20 cellular contexts compared by ENCODE assay signal in the genomic region with DNA sequence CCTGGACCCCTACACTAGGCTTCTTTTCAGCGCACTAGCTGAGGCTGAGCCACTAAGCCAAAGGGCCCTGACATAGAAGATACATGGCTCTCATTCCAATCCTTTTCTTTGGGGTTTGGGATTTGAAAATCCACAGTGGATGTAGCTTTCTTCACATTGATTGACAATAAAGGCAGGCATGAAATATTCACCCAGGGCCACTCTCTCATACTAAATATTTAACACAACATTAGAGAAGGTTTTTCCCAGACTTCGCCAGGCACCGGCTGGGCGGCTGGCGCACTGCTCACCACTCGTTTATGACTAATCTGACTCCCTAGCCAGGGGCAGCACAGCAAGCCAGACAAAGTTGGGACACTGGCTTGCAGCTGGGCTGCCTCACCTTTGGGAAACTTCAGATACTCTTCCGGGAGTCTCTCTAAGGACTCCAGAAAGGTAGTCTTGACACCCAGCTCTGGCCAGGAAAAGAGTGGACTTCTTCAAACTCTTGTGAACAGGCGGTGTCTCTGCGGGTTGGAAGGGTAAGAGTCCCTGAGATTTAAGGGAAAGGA. TPM values are rescaled to one million over a fixed set of nuclear protein-coding genes. Genes with fewer than 3 reads are reported as not detected.
DNase-seq lines count a peak whose midpoint lies in the region; ATAC-seq, FAIRE-seq and TF ChIP-seq lines count a peak whose summit lies in the region.
"Had no signal": no experiment of that assay in that cellular context is flagged by ENCODE, and none has a peak within 500 bp of the region (broad histone marks: within the 10 kb centered on the region; RNA-seq: fewer than 3 reads in every experiment).

No MANE protein-coding gene starts in this region.

- peaks cover 6% of the 10 kb centered on the region for H3K9me3 Mint-ChIP-seq in activated T-cell treated with anti-CD3 and anti-CD28 coated beads, Interleukin-2, amount 50 U/mL, for 4 hours
- H3K9me3 Mint-ChIP-seq: activated T-cell treated with anti-CD3 and anti-CD28 coated beads, Interleukin-2, amount 50 U/mL, for 24 hours had no signal

- FAIRE-seq in RCC 7860 (lab: Jason Lieb, UNC) = no peak
- FAIRE-seq: endometrium had no signal

- no peaks in the 10 kb centered on the region for H3K9me3 ChIP-seq in SK-N-SH
- H3K9me3 ChIP-seq in PC-3 (ENCODE audit: low read length) = no peaks in the 10 kb centered on the region
- H3K9me3 ChIP-seq in skeletal muscle satellite cell (replicated peaks; ENCODE audit: low read length) = no peaks in the 10 kb centered on the region

- H3K27ac ChIP-seq in SK-N-SH (ENCODE audit: low read depth in 2 of 2, low read length in 1 of 2) (no peak overlapping the region), PC-3 (ENCODE audit: low read length) (no peak overlapping the region)
- H3K27ac ChIP-seq: 22Rv1 had no signal

- 0 out of 2 replicates have a peak, but pooled peaks cover 2% of the 10 kb centered on the region for H4K20me1 ChIP-seq in SK-N-SH (ENCODE audit: insufficient read depth)
- no peaks in the 10 kb centered on the region for H4K20me1 ChIP-seq in PC-3 (ENCODE audit: low read length)

- peaks cover 3% of the 10 kb centered on the region for H3F3A ChIP-seq in SK-N-SH (replicated peaks; ENCODE audit: insufficient read depth)
- no peaks in the 10 kb centered on the region for H3F3A ChIP-seq in PC-3 (ENCODE audit: low read length, unreplicated experiment)

- TF ChIP-seq RAD21 in SK-N-SH (IDR thresholded peaks at IDR 0.05; ENCODE audit: low read length) = no peak

- H2AFZ ChIP-seq in SK-N-SH (ENCODE audit: low read depth) (no peak overlapping the region), PC-3 (ENCODE audit: low read length) (peak overlapping the region; percentile 41; the same call in 1 of the 2 replicates)

- ATAC-seq in SK-N-SH treated with all-trans-retinoic acid at 6 μM for 48 hours = peak; percentile 13; the same call in 1 of the 3 replicates
- ATAC-seq in PC-3 = peak; percentile 84
- no peak for ATAC-seq in activated T-cell treated with anti-CD3 and anti-CD28 coated beads, Interleukin-2, amount 50 U/mL, for 4 hours
- ATAC-seq: CD8-positive, alpha-beta T cell; Right ventricle myocardium inferior had no signal

- peaks cover 17% of the 10 kb centered on the region for H3K4me1 Mint-ChIP-seq in activated T-cell treated with anti-CD3 and anti-CD28 coated beads, Interleukin-2, amount 50 U/mL, for 4 hours (ENCODE audit: low read depth)

- no peak overlapping the region for H3K4me3 Mint-ChIP-seq in activated T-cell treated with anti-CD3 and anti-CD28 coated beads, Interleukin-2, amount 50 U/mL, for 4 hours

- DNase-seq in SK-N-SH = no peak
- DNase-seq in PC-3 = peak; percentile 80
- no peak for DNase-seq in fibroblast of villous mesenchyme (ENCODE audit: low read depth)
- no peak for DNase-seq in RCC 7860 (ENCODE audit: low spot score)
- no peak for DNase-seq in activated T-cell treated with anti-CD3 and anti-CD28 coated beads, Interleukin-2, amount 50 U/mL, for 4 hours
- no peak for DNase-seq in SHP77 treated with DMSO at 0.1 percent for 48 hours (lab: John Stamatoyannopoulos, UW)
- DNase-seq: activated CD4-positive, alpha-beta T cell treated with anti-CD3 and anti-CD28 coated beads, Interleukin-2, amount 50 U/mL, for 1 hour; activated T-cell treated with anti-CD3 and anti-CD28 coated beads, Interleukin-2, amount 50 U/mL, for 24 hours; CD8-positive, alpha-beta T cell; NCI-H2029; NCI-H748 treated with DMSO at 0.1 percent for 48 hours had no signal

- no peaks in the 10 kb centered on the region for H3K36me3 Mint-ChIP-seq in activated T-cell treated with anti-CD3 and anti-CD28 coated beads, Interleukin-2, amount 50 U/mL, for 4 hours (ENCODE audit: insufficient read depth)
- H3K36me3 Mint-ChIP-seq: CD8-positive, alpha-beta T cell had no signal

- no peak overlapping the region for H3K4me3 ChIP-seq in SK-N-SH (ENCODE audit: low read depth in 2 of 2, low read length in 1 of 2)
- H3K4me3 ChIP-seq in PC-3 (ENCODE audit: low read length) = 0 out of 2 replicates have a peak overlapping the region, but pooled peaks have one; percentile 1
- H3K4me3 ChIP-seq in fibroblast of villous mesenchyme (ENCODE audit: low read depth, low read length) = peak overlapping the region; percentile 61
- peak overlapping the region; percentile 94 for H3K4me3 ChIP-seq in skeletal muscle satellite cell (ENCODE audit: low read length)

- POLR2A ChIA-PET in SK-N-SH (lab: Yijun Ruan, JAX) = no interaction called here
- POLR2A ChIA-PET in PC-3 (lab: Charles Lee; ENCODE audit: unreplicated experiment) = no interaction called here

- H3K9me2 ChIP-seq in SK-N-SH = no peaks in the 10 kb centered on the region
- H3K9me2 ChIP-seq in PC-3 (replicated peaks; ENCODE audit: low read length) = no peaks in the 10 kb centered on the region

- H3K4me1 ChIP-seq in SK-N-SH (ENCODE audit: control insufficient read depth in 1 of 2, insufficient read depth in 2 of 2, low read depth in 1 of 2, low read length in 1 of 2) = peaks cover 0 to 2% of the 10 kb centered on the region in 2 experiments; a peak in 1 of 4 replicates
- H3K4me1 ChIP-seq in PC-3 (ENCODE audit: insufficient read depth, low read length) = peaks cover 15% of the 10 kb centered on the region
- H3K4me1 ChIP-seq in skeletal muscle satellite cell (ENCODE audit: control insufficient read depth, insufficient read depth, low read length) = peaks cover 50% of the 10 kb centered on the region

- no peak overlapping the region for H3K9ac ChIP-seq in SK-N-SH
- no peak overlapping the region for H3K9ac ChIP-seq in PC-3 (ENCODE audit: low read length)
- peak overlapping the region; percentile 95 for H3K9ac ChIP-seq in skeletal muscle satellite cell (ENCODE audit: low read depth, low read length)

- intact Hi-C loops in PC-3 (cut with micrococcal nuclease) = no loop called here

- H3K27me3 Mint-ChIP-seq in activated T-cell treated with anti-CD3 and anti-CD28 coated beads, Interleukin-2, amount 50 U/mL, for 4 hours (ENCODE audit: low read depth) = peaks cover 92% of the 10 kb centered on the region

- no peak overlapping the region for H3K4me2 ChIP-seq in SK-N-SH
- peak overlapping the region; percentile 95 for H3K4me2 ChIP-seq in PC-3 (ENCODE audit: low read length)
- H3K4me2 ChIP-seq in skeletal muscle satellite cell (ENCODE audit: low read length) = peak overlapping the region; percentile 99

- BruUV-seq in PC-3 (replicated peaks; lab: Mats Ljungman, UMichigan) = no TSS peak

- CTCF ChIA-PET in SK-N-SH (lab: Yijun Ruan, JAX) = interaction anchor here (1.0 to 12.7 kb wide), 5 partner anchors 11 to 229 kb away, joined by 3 to 134 read pairs (median 5); a partner anchor contains a TSS
- CTCF ChIA-PET in PC-3 (lab: Charles Lee) = no interaction called here

- H3K79me2 ChIP-seq in SK-N-SH (ENCODE audit: insufficient read depth) (no peaks in the 10 kb centered on the region), PC-3 (ENCODE audit: low read length) (no peaks in the 10 kb centered on the region)

- 33% methylated on average over 9 of the region's 9 CpGs for WGBS in SK-N-SH (ENCODE audit: low lambda C conversion rate)

- peaks cover 100% of the 10 kb centered on the region for H3K27me3 ChIP-seq in SK-N-SH (ENCODE audit: insufficient read depth)
- H3K27me3 ChIP-seq in PC-3 (ENCODE audit: low read length) = no peaks in the 10 kb centered on the region
- H3K27me3 ChIP-seq in skeletal muscle satellite cell (ENCODE audit: control insufficient read depth, insufficient read depth, low read length) = no peaks in the 10 kb centered on the region

- no peak for TF ChIP-seq CTCF in SK-N-SH (IDR thresholded peaks at IDR 0.05)
- TF ChIP-seq CTCF in PC-3 (conservative IDR thresholded peaks at IDR 0.05; ENCODE audit: low read depth, low read length) = no peak
- no peak for TF ChIP-seq CTCF in fibroblast of villous mesenchyme (IDR thresholded peaks at IDR 0.05; ENCODE audit: insufficient read depth, low read depth, low read length)

- TF ChIP-seq EP300 in SK-N-SH (IDR thresholded peaks at IDR 0.05; ENCODE audit: borderline replicate concordance in 1 of 2, low read depth in 1 of 2, low read length in 1 of 2) = no peak

- H3K36me3 ChIP-seq in SK-N-SH (replicated peaks in 1 of 2; ENCODE audit: control insufficient read depth in 1 of 2, insufficient read depth in 2 of 2, low read length in 1 of 2) (no peaks in the 10 kb centered on the region), PC-3 (ENCODE audit: low read depth, low read length) (no peaks in the 10 kb centered on the region), skeletal muscle satellite cell (ENCODE audit: insufficient read depth, low read length) (peaks cover 10% of the 10 kb centered on the region)

RNA-seq across cellular contexts. Expression of a gene that starts 0.7 kb away (rescaled TPM):
- polyA plus RNA-seq in SK-N-SH (2012; rRNA removed) = not detected in 2 replicates
- not detected in 2 replicates for polyA plus RNA-seq in SK-N-SH (2012; cell fraction: cytosol; rRNA removed)
- polyA plus RNA-seq in SK-N-SH (2012; cell fraction: nucleus; rRNA removed) = not detected in 2 replicates
- 0.84 and 1.2 TPM in 2 replicates for total RNA-seq in PC-3 (2014; rRNA removed)
- 0.86 and 2.9 TPM in 2 replicates for total RNA-seq in fibroblast of villous mesenchyme
- total RNA-seq in skeletal muscle satellite cell (2012; rRNA removed) = under 0.01 and 0.22 TPM in 2 replicates
- not detected for total RNA-seq in activated T-cell treated with anti-CD3 and anti-CD28 coated beads, Interleukin-2, amount 50 U/mL, for 4 hours
- total RNA-seq: CD8-positive, alpha-beta T cell; cerebellum; mononuclear cell; Right ventricle myocardium inferior had no signal
- polyA plus RNA-seq: adipose tissue had no signal

RNA-seq across cellular contexts. Expression of a gene that starts 2.5 kb away (rescaled TPM):
- polyA plus RNA-seq in SK-N-SH (2012; rRNA removed) = not detected in 2 replicates
- polyA plus RNA-seq in SK-N-SH (2012; cell fraction: cytosol; rRNA removed) = 0.01 TPM in 2 replicates
- not detected in 2 replicates for polyA plus RNA-seq in SK-N-SH (2012; cell fraction: nucleus; rRNA removed)
- total RNA-seq in PC-3 (2014; rRNA removed) (3.5 and 4.3 TPM in 2 replicates), fibroblast of villous mesenchyme (0.86 and 3.2 TPM in 2 replicates)
- total RNA-seq in skeletal muscle satellite cell (2012; rRNA removed) = 0.22 and 0.25 TPM in 2 replicates
- not detected for total RNA-seq in activated T-cell treated with anti-CD3 and anti-CD28 coated beads, Interleukin-2, amount 50 U/mL, for 4 hours
- total RNA-seq: CD8-positive, alpha-beta T cell; cerebellum; mononuclear cell; Right ventricle myocardium inferior had no signal
- polyA plus RNA-seq: adipose tissue had no signal

RNA-seq across cellular contexts. Expression of a gene that starts 12.7 kb away (rescaled TPM):
- 0.03 and 0.08 TPM in 2 replicates for polyA plus RNA-seq in SK-N-SH (2012; rRNA removed)
- 0.04 TPM in 2 replicates for polyA plus RNA-seq in SK-N-SH (2012; cell fraction: cytosol; rRNA removed)
- not detected in 2 replicates for polyA plus RNA-seq in SK-N-SH (2012; cell fraction: nucleus; rRNA removed)
- total RNA-seq in PC-3 (2014; rRNA removed) (0.69 and 2.9 TPM in 2 replicates), fibroblast of villous mesenchyme (0.43 and 5.2 TPM in 2 replicates)
- 1.8 and 3.7 TPM in 2 replicates for total RNA-seq in skeletal muscle satellite cell (2012; rRNA removed)
- not detected for total RNA-seq in activated T-cell treated with anti-CD3 and anti-CD28 coated beads, Interleukin-2, amount 50 U/mL, for 4 hours
- total RNA-seq: CD8-positive, alpha-beta T cell; cerebellum; mononuclear cell; Right ventricle myocardium inferior had no signal

RNA-seq across cellular contexts. Expression of a gene that starts 17.5 kb away (rescaled TPM):
- not detected in 2 replicates for polyA plus RNA-seq in SK-N-SH (2012; rRNA removed)
- polyA plus RNA-seq in SK-N-SH (2012; cell fraction: cytosol; rRNA removed) = not detected in 2 replicates
- polyA plus RNA-seq in SK-N-SH (2012; cell fraction: nucleus; rRNA removed) = not detected in 2 replicates
- total RNA-seq in PC-3 (2014; rRNA removed) (0.33 and 1.2 TPM in 2 replicates), fibroblast of villous mesenchyme (under 0.01 TPM in 2 replicates)
- total RNA-seq in skeletal muscle satellite cell (2012; rRNA removed) = not detected in 2 replicates
- total RNA-seq in activated T-cell treated with anti-CD3 and anti-CD28 coated beads, Interleukin-2, amount 50 U/mL, for 4 hours = not detected
- total RNA-seq: CD8-positive, alpha-beta T cell; cerebellum; glomerular endothelial cell; mononuclear cell; Right ventricle myocardium inferior had no signal

RNA-seq across cellular contexts. Expression of a gene that starts 27.7 kb away (rescaled TPM):
- polyA plus RNA-seq in SK-N-SH (2012; rRNA removed) = 1.2 and 1.9 TPM in 2 replicates
- 1.8 and 2.4 TPM in 2 replicates for polyA plus RNA-seq in SK-N-SH (2012; cell fraction: cytosol; rRNA removed)
- 1.0 and 1.1 TPM in 2 replicates for polyA plus RNA-seq in SK-N-SH (2012; cell fraction: nucleus; rRNA removed)
- total RNA-seq in PC-3 (2014; rRNA removed) (1.5 and 1.8 TPM in 2 replicates), fibroblast of villous mesenchyme (0.86 and 7.4 TPM in 2 replicates)
- 4.1 and 7.6 TPM in 2 replicates for total RNA-seq in skeletal muscle satellite cell (2012; rRNA removed)
- not detected for total RNA-seq in activated T-cell treated with anti-CD3 and anti-CD28 coated beads, Interleukin-2, amount 50 U/mL, for 4 hours
- total RNA-seq: CD8-positive, alpha-beta T cell; cerebellum; mononuclear cell; Right ventricle myocardium inferior had no signal

Comparison
In these comparisons a context has a peak if more than half of its experiments do, and no peak if none do; other contexts are left out.
1. ATAC-seq: peak in SK-N-SH treated with all-trans-retinoic acid at 6 μM for 48 hours (single experiment) and PC-3 (single experiment); none in activated T-cell treated with anti-CD3 and anti-CD28 coated beads, Interleukin-2, amount 50 U/mL, for 4 hours (0 of 2).
2. H3K4me3 ChIP-seq: peak in PC-3 (single experiment), fibroblast of villous mesenchyme (single experiment) and skeletal muscle satellite cell (single experiment); none in SK-N-SH (0 of 2).